ENCODE assay signal across 8 cellular contexts in genomic region chr17:16398270-16399267, GRCh38. TPM values are rescaled to one million over a fixed set of nuclear protein-coding genes. Genes with fewer than 3 reads are reported as not detected.
DNase-seq lines count a peak whose midpoint lies in the region; ATAC-seq and TF ChIP-seq lines count a peak whose summit lies in the region.

No MANE protein-coding gene starts in this region.

- H3K36me3 Mint-ChIP-seq in activated CD8-positive, alpha-beta T cell treated with anti-CD3 and anti-CD28 coated beads for 36 hours (ENCODE audit: low read depth) = no peaks in the 10 kb centered on the region
- no peaks in the 10 kb centered on the region for H3K36me3 Mint-ChIP-seq in activated CD8-positive, alpha-beta T cell treated with anti-CD3 and anti-CD28 coated beads, Interleukin-2, amount 10 ng/mL, durations not matched to agents 7 days and 5 days (ENCODE audit: low read depth)
- H3K36me3 Mint-ChIP-seq in WTC11 = no peaks in the 10 kb centered on the region

- peak; percentile 37 for DNase-seq in activated CD8-positive, alpha-beta T cell treated with anti-CD3 and anti-CD28 coated beads for 36 hours
- no peak for DNase-seq in activated CD8-positive, alpha-beta T cell treated with anti-CD3 and anti-CD28 coated beads, Interleukin-2, amount 10 ng/mL, durations not matched to agents 7 days and 5 days
- DNase-seq in WTC11 (ENCODE audit: low spot score) = no peak
- no peak for DNase-seq in GM10248 (ENCODE audit: extremely low spot score)
- no peak for DNase-seq in stimulated activated CD4-positive, alpha-beta T cell treated with anti-CD3 and anti-CD28 coated beads, Interleukin-4, amount 100 ng/mL, for 1 hour
- no peak for DNase-seq in activated CD8-positive, alpha-beta memory T cell treated with anti-CD3 and anti-CD28 coated beads for 24 hours

- H3K27ac ChIP-seq in skeletal muscle tissue (ENCODE audit: low read depth, low read length) = peak overlapping the region; percentile 88

- H3K27me3 ChIP-seq in skeletal muscle tissue (ENCODE audit: control insufficient read depth in 3 of 3, insufficient read depth in 3 of 3, low read length in 3 of 3) = no peaks in the 10 kb centered on the region

- H3K4me1 ChIP-seq in skeletal muscle tissue (ENCODE audit: control insufficient read depth in 3 of 3, insufficient read depth in 3 of 3, low read length in 3 of 3) = peaks cover 7 to 16% (median 8%) of the 10 kb centered on the region in 3 donors

- CTCF ChIA-PET in activated CD8-positive, alpha-beta T cell treated with anti-CD3 and anti-CD28 coated beads for 36 hours (lab: Charles Lee) = interaction anchor here (1.0 kb wide), 1 partner anchor 35 kb away, joined by 3 read pairs; no protein-coding TSS in a partner anchor
- CTCF ChIA-PET in activated CD8-positive, alpha-beta T cell treated with anti-CD3 and anti-CD28 coated beads, Interleukin-2, amount 10 ng/mL, durations not matched to agents 7 days and 5 days (lab: Charles Lee) = interaction anchor here (1.1 kb wide), 1 partner anchor 17 kb away, joined by 3 read pairs; the partner anchor contains the start of gene TRPV2
- CTCF ChIA-PET in WTC11 (lab: Charles Lee) (interaction anchor here (1.0 kb wide), 1 partner anchor 35 kb away, joined by 3 read pairs; no protein-coding TSS in a partner anchor), GM10248 (lab: Yijun Ruan, JAX) (no interaction called here)

- H3K36me3 ChIP-seq in skeletal muscle tissue (ENCODE audit: control insufficient read depth in 3 of 3, insufficient read depth in 3 of 3, low read length in 3 of 3) = no peaks in the 10 kb centered on the region

- H3K9me3 Mint-ChIP-seq in activated CD8-positive, alpha-beta T cell treated with anti-CD3 and anti-CD28 coated beads for 36 hours = no peaks in the 10 kb centered on the region
- no peaks in the 10 kb centered on the region for H3K9me3 Mint-ChIP-seq in activated CD8-positive, alpha-beta T cell treated with anti-CD3 and anti-CD28 coated beads, Interleukin-2, amount 10 ng/mL, durations not matched to agents 7 days and 5 days (ENCODE audit: insufficient read depth)
- no peaks in the 10 kb centered on the region for H3K9me3 Mint-ChIP-seq in WTC11

- no peak for TF ChIP-seq CTCF in activated CD8-positive, alpha-beta T cell treated with anti-CD3 and anti-CD28 coated beads for 36 hours (IDR thresholded peaks at IDR 0.05)
- TF ChIP-seq CTCF in WTC11 (IDR thresholded peaks at IDR 0.05) = no peak
- TF ChIP-seq CTCF in GM10248 (IDR thresholded peaks at IDR 0.05; ENCODE audit: control extremely low read depth, extremely low read depth, low read depth, missing control alignments) = no peak

- H3K27me3 Mint-ChIP-seq in activated CD8-positive, alpha-beta T cell treated with anti-CD3 and anti-CD28 coated beads for 36 hours = no peaks in the 10 kb centered on the region
- H3K27me3 Mint-ChIP-seq in activated CD8-positive, alpha-beta T cell treated with anti-CD3 and anti-CD28 coated beads, Interleukin-2, amount 10 ng/mL, durations not matched to agents 7 days and 5 days (ENCODE audit: low read depth) = peaks cover 1% of the 10 kb centered on the region
- no peaks in the 10 kb centered on the region; the same call in 1 of the 2 replicates for H3K27me3 Mint-ChIP-seq in WTC11 (ENCODE audit: low read depth)

- peak; percentile 86 for ATAC-seq in activated CD8-positive, alpha-beta T cell treated with anti-CD3 and anti-CD28 coated beads for 36 hours
- ATAC-seq in activated CD8-positive, alpha-beta T cell treated with anti-CD3 and anti-CD28 coated beads, Interleukin-2, amount 10 ng/mL, durations not matched to agents 7 days and 5 days = no peak
- ATAC-seq in HG03045 (IDR thresholded peaks at IDR 0.05; ENCODE audit: unreplicated experiment) (peak; percentile 56), WTC11 (peak; percentile 76)

- intact Hi-C loops in activated CD8-positive, alpha-beta T cell treated with anti-CD3 and anti-CD28 coated beads for 36 hours (cut with micrococcal nuclease) = no loop called here

- peaks cover 5% of the 10 kb centered on the region for H3K4me1 Mint-ChIP-seq in activated CD8-positive, alpha-beta T cell treated with anti-CD3 and anti-CD28 coated beads for 36 hours (ENCODE audit: low read depth)
- H3K4me1 Mint-ChIP-seq in activated CD8-positive, alpha-beta T cell treated with anti-CD3 and anti-CD28 coated beads, Interleukin-2, amount 10 ng/mL, durations not matched to agents 7 days and 5 days (ENCODE audit: low read depth) = peaks cover 9% of the 10 kb centered on the region
- peaks cover 20% of the 10 kb centered on the region for H3K4me1 Mint-ChIP-seq in WTC11

- no peak overlapping the region for H3K27ac Mint-ChIP-seq in activated CD8-positive, alpha-beta T cell treated with anti-CD3 and anti-CD28 coated beads for 36 hours
- H3K27ac Mint-ChIP-seq in activated CD8-positive, alpha-beta T cell treated with anti-CD3 and anti-CD28 coated beads, Interleukin-2, amount 10 ng/mL, durations not matched to agents 7 days and 5 days = no peak overlapping the region
- H3K27ac Mint-ChIP-seq in WTC11 = peak overlapping the region; percentile 73

- H3K9me3 ChIP-seq in skeletal muscle tissue (ENCODE audit: control insufficient read depth in 3 of 3, low read length in 3 of 3) = no peaks in the 10 kb centered on the region

- peak overlapping the region in 1 of 3 donors; percentile 14 for H3K9ac ChIP-seq in skeletal muscle tissue (ENCODE audit: low read depth in 1 of 3, low read length in 3 of 3)

- no peak overlapping the region for H3K4me3 Mint-ChIP-seq in activated CD8-positive, alpha-beta T cell treated with anti-CD3 and anti-CD28 coated beads for 36 hours
- H3K4me3 Mint-ChIP-seq in activated CD8-positive, alpha-beta T cell treated with anti-CD3 and anti-CD28 coated beads, Interleukin-2, amount 10 ng/mL, durations not matched to agents 7 days and 5 days = no peak overlapping the region
- H3K4me3 Mint-ChIP-seq in WTC11 = no peak overlapping the region

- POLR2A ChIA-PET in activated CD8-positive, alpha-beta T cell treated with anti-CD3 and anti-CD28 coated beads for 36 hours (lab: Charles Lee) = no interaction called here
- POLR2A ChIA-PET in activated CD8-positive, alpha-beta T cell treated with anti-CD3 and anti-CD28 coated beads, Interleukin-2, amount 10 ng/mL, durations not matched to agents 7 days and 5 days (lab: Charles Lee) = no interaction called here
- POLR2A ChIA-PET in WTC11 (lab: Charles Lee) (no interaction called here), GM10248 (lab: Yijun Ruan, JAX) (no interaction called here)

- peak overlapping the region in 1 of 3 donors; percentile 46 for H3K4me3 ChIP-seq in skeletal muscle tissue (ENCODE audit: low read length in 3 of 3)

TF ChIP-seq in WTC11, 78 proteins besides CTCF, POLR2A, EP300 and RAD21 (continues in another document):
- TF ChIP-seq FOXJ3 (CRISPR knock-in tag; IDR thresholded peaks at IDR 0.05; ENCODE audit: borderline replicate concordance) (no peak), SMAD4 (CRISPR knock-in tag; IDR thresholded peaks at IDR 0.05) (no peak), RORB (CRISPR knock-in tag; IDR thresholded peaks at IDR 0.05) (no peak), ZNF671 (CRISPR knock-in tag; IDR thresholded peaks at IDR 0.05) (no peak)
- TF ChIP-seq, protein P1, sequence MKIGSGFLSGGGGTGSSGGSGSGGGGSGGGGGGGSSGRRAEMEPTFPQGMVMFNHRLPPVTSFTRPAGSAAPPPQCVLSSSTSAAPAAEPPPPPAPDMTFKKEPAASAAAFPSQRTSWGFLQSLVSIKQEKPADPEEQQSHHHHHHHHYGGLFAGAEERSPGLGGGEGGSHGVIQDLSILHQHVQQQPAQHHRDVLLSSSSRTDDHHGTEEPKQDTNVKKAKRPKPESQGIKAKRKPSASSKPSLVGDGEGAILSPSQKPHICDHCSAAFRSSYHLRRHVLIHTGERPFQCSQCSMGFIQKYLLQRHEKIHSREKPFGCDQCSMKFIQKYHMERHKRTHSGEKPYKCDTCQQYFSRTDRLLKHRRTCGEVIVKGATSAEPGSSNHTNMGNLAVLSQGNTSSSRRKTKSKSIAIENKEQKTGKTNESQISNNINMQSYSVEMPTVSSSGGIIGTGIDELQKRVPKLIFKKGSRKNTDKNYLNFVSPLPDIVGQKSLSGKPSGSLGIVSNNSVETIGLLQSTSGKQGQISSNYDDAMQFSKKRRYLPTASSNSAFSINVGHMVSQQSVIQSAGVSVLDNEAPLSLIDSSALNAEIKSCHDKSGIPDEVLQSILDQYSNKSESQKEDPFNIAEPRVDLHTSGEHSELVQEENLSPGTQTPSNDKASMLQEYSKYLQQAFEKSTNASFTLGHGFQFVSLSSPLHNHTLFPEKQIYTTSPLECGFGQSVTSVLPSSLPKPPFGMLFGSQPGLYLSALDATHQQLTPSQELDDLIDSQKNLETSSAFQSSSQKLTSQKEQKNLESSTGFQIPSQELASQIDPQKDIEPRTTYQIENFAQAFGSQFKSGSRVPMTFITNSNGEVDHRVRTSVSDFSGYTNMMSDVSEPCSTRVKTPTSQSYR (CRISPR knock-in tag; IDR thresholded peaks at IDR 0.05) = no peak

RNA-seq across cellular contexts. Expression of gene TRPV2, which starts 16.8 kb away (rescaled TPM):
- total RNA-seq in activated CD8-positive, alpha-beta T cell treated with anti-CD3 and anti-CD28 coated beads for 36 hours = 10 to 100 TPM; 44.6 to 47.6 TPM
- 100 to 1,000 TPM; 124 to 134 TPM for total RNA-seq in activated CD8-positive, alpha-beta T cell treated with anti-CD3 and anti-CD28 coated beads, Interleukin-2, amount 10 ng/mL, durations not matched to agents 7 days and 5 days
- total RNA-seq in WTC11 (2021) = 3.5 to 4.9 TPM (median 4.3 TPM) in 3 replicates
- total RNA-seq in skeletal muscle tissue = 8.4 TPM

RNA-seq across cellular contexts. Expression of gene UBB, which starts 17.7 kb away (rescaled TPM):
- 1,000 to 10,000 TPM; 1,334 to 1,337 TPM for total RNA-seq in activated CD8-positive, alpha-beta T cell treated with anti-CD3 and anti-CD28 coated beads for 36 hours
- 1,000 to 10,000 TPM; 1,415 to 1,441 TPM for total RNA-seq in activated CD8-positive, alpha-beta T cell treated with anti-CD3 and anti-CD28 coated beads, Interleukin-2, amount 10 ng/mL, durations not matched to agents 7 days and 5 days
- total RNA-seq in WTC11 (2021) = 1,216 to 1,403 TPM (median 1,352 TPM) in 3 replicates
- total RNA-seq in skeletal muscle tissue = 2,617 TPM

RNA-seq across cellular contexts. Expression of gene CENPV, which starts 45.3 kb away (rescaled TPM):
- 100 to 1,000 TPM; 139 to 142 TPM for total RNA-seq in activated CD8-positive, alpha-beta T cell treated with anti-CD3 and anti-CD28 coated beads for 36 hours
- 10 to 100 TPM; 28.6 to 36.4 TPM for total RNA-seq in activated CD8-positive, alpha-beta T cell treated with anti-CD3 and anti-CD28 coated beads, Interleukin-2, amount 10 ng/mL, durations not matched to agents 7 days and 5 days
- total RNA-seq in WTC11 (2021) = 151 to 152 TPM (median 151 TPM) in 3 replicates
- total RNA-seq in skeletal muscle tissue = 29.7 TPM
